In the genomic region with DNA sequence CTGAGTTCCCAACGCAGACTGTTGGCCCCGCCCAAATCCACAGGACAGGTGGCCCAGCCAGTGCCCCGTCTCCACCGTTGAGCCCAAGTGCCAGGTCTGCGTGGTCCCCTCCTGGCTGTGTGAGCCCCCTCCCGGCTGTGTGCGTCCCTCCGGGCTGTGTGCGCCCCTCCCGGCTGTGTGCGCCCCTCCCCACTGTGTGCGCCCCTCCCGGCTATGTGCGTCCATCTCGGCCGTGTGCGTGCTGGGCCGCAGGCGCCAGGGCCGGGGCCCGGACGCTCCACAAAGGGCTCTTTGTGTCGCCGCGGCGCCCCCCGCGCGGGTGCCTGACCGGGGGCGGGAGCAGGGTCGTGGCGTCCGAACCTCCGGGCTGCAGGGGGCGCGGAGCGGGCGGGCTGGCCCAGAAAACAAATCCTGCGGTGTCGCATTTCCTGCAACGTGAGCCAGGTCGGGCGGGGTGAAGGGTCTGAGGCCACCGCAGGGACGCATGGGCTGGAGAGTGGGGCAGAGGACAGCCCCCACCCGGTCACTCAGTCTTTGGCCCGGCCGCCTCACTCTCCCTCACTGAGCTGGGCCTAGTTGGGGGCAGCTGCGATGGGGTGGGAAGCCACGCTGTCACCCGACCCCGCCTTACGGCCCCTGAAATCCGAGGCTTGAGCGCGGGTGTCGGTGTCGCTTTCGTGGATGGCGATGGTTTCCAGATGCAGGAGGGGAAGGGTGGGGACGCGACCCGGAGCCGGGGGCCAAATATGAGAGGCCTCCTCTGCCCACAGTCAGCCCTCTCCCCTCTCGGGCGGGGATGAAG, we compare ENCODE assay signal across 9 cellular contexts. TPM values are rescaled to one million over a fixed set of nuclear protein-coding genes. Genes with fewer than 3 reads are reported as not detected.
DNase-seq lines count a peak whose midpoint lies in the region; ATAC-seq and TF ChIP-seq lines count a peak whose summit lies in the region.
"Had no signal": no experiment of that assay in that cellular context is flagged by ENCODE, and none has a peak within 500 bp of the region (broad histone marks: within the 10 kb centered on the region; RNA-seq: fewer than 3 reads in every experiment).

No MANE protein-coding gene starts in this region.

- TF ChIP-seq POLR2A in Peyer's patch (IDR thresholded peaks at IDR 0.05) = no peak

- no peaks in the 10 kb centered on the region for H3K4me1 ChIP-seq in right cardiac atrium (ENCODE audit: control insufficient read depth, insufficient read depth, low read length)
- peaks cover 0 to 47% (median 16%) of the 10 kb centered on the region in 4 donors for H3K4me1 ChIP-seq in Peyer's patch

- peak in 2 of 3 donors; percentile 52 to 57 for DNase-seq in right cardiac atrium
- DNase-seq in cardiac septum (ENCODE audit: low spot score) = no peak
- DNase-seq in Peyer's patch = no peak
- DNase-seq in islet precursor cell = peak; percentile 81
- no peak for DNase-seq in Ammon's horn (ENCODE audit: low spot score)
- DNase-seq in posterior cingulate gyrus = no peak
- DNase-seq: SHP77 had no signal

- H3K27me3 ChIP-seq in right cardiac atrium (ENCODE audit: control insufficient read depth, insufficient read depth) (no peaks in the 10 kb centered on the region), Peyer's patch (peaks cover 0 to 21% of the 10 kb centered on the region in 2 donors)

- H3K4me3 ChIP-seq in right cardiac atrium (ENCODE audit: low read length) = no peak overlapping the region
- H3K4me3 ChIP-seq in Peyer's patch = peak overlapping the region; percentile 7 to 66 (median 39)

- ATAC-seq in right cardiac atrium = no peak
- no peak for ATAC-seq in HG03521 (IDR thresholded peaks at IDR 0.05; ENCODE audit: unreplicated experiment)
- ATAC-seq in GM18498 (IDR thresholded peaks at IDR 0.05; ENCODE audit: unreplicated experiment) = no peak

- WGBS in right cardiac atrium = 3% methylated on average over 67 of the region's 67 CpGs

- no peak for TF ChIP-seq CTCF in Peyer's patch (IDR thresholded peaks at IDR 0.05)

- H3K36me3 ChIP-seq in Peyer's patch = no peaks in the 10 kb centered on the region

- intact Hi-C loops in right cardiac atrium (cut with DNase I) (no loop called here), cardiac septum (cut with DNase I) (no loop called here), posterior cingulate gyrus (cut with DNase I) (no loop called here)

- H3K9me3 ChIP-seq in right cardiac atrium (ENCODE audit: control insufficient read depth, low read length) (no peaks in the 10 kb centered on the region), Peyer's patch (no peaks in the 10 kb centered on the region)

- no peak overlapping the region for H3K27ac ChIP-seq in right cardiac atrium (ENCODE audit: low read length)
- H3K27ac ChIP-seq in Peyer's patch = peak overlapping the region in 2 of 4 donors; percentile 65 to 97

RNA-seq across cellular contexts. Expression of a gene that starts 18.8 kb away (rescaled TPM):
- 1 to 10 TPM; 4.4 to 6.4 (median 5.1) TPM for total RNA-seq in right cardiac atrium
- 6.6 TPM for polyA plus RNA-seq in right cardiac atrium
- total RNA-seq in cardiac septum = 8.5 TPM
- 10 to 100 TPM; 31.0 to 88.4 (median 61.5) TPM for total RNA-seq in Peyer's patch

RNA-seq across cellular contexts. Expression of a gene that starts 22.6 kb away (rescaled TPM):
- 1 to 10 TPM in 2 of 4 donors, under 1 TPM in 2; 0.37 to 1.7 (median 0.84) TPM for total RNA-seq in right cardiac atrium
- polyA plus RNA-seq in right cardiac atrium = 0.23 TPM
- 0.32 TPM for total RNA-seq in cardiac septum
- 100 to 1,000 TPM in 3 of 4 donors, 10 to 100 TPM in 1; 17.3 to 390 (median 306) TPM for total RNA-seq in Peyer's patch

RNA-seq across cellular contexts. Expression of a gene that starts 27.5 kb away (rescaled TPM):
- total RNA-seq in right cardiac atrium = under 1 TPM in 1 of 4 donors, not detected in 3; 0.17 TPM
- not detected for polyA plus RNA-seq in right cardiac atrium
- not detected for total RNA-seq in cardiac septum
- total RNA-seq in Peyer's patch = 10 to 100 TPM in 1 of 4 donors, 1 to 10 TPM in 3; 2.5 to 15.9 (median 5.2) TPM

RNA-seq across cellular contexts. Expression of a gene that starts 44.2 kb away (rescaled TPM):
- total RNA-seq in right cardiac atrium (1 to 10 TPM; 7.0 to 9.2 (median 8.5) TPM), cardiac septum (14.9 TPM), Peyer's patch (10 to 100 TPM; 17.7 to 56.9 (median 45.4) TPM)
- polyA plus RNA-seq in right cardiac atrium = 9.9 TPM

RNA-seq across cellular contexts. Expression of a gene that starts 53.6 kb away (rescaled TPM):
- total RNA-seq in right cardiac atrium (1 to 10 TPM; 5.9 to 9.5 (median 7.9) TPM), cardiac septum (13.8 TPM), Peyer's patch (10 to 100 TPM; 38.4 to 93.2 (median 67.1) TPM)
- polyA plus RNA-seq in right cardiac atrium = 7.5 TPM

Comparison
In these comparisons a context has a peak if more than half of its experiments do, and no peak if none do; other contexts are left out.
1. DNase-seq: peak in right cardiac atrium (2 of 3) and islet precursor cell (single experiment); none in cardiac septum (single experiment), Peyer's patch (0 of 3), Ammon's horn (single experiment) and posterior cingulate gyrus (0 of 10).
2. RNA of a gene that starts 22.6 kb away (total RNA-seq): 17.3 to 390 TPM in Peyer's patch; 0.37 to 1.7 TPM in right cardiac atrium and 0.32 TPM in cardiac septum (single experiment); every median in the first group is over 4 times any median in the second.